In genomic region chr4:37383579-37384229, GRCh38 we compare ENCODE assay signal across 8 cellular contexts.
DNase-seq lines count a peak whose midpoint lies in the region; ATAC-seq and TF ChIP-seq lines count a peak whose summit lies in the region.

No MANE protein-coding gene starts in this region.

- H3K4me1 ChIP-seq in OCI-LY3 (ENCODE audit: low read length) (peaks cover 7% of the 10 kb centered on the region), trophoblast cell (ENCODE audit: control insufficient read depth in 1 of 2, insufficient read depth in 2 of 2, low read length in 2 of 2) (no peaks in the 10 kb centered on the region)

- H3K79me1 ChIP-seq in trophoblast cell (ENCODE audit: low read length), result no peaks in the 10 kb centered on the region

- H3K27ac ChIP-seq in OCI-LY3 (ENCODE audit: low read length), result no peak overlapping the region
- H3K27ac ChIP-seq in trophoblast cell (ENCODE audit: low read depth, low read length), result no peak overlapping the region

- no peak overlapping the region for H3K9ac ChIP-seq in OCI-LY3 (ENCODE audit: low read length)
- H3K9ac ChIP-seq in trophoblast cell (ENCODE audit: low read length), result no peak overlapping the region

- H2BK120ac ChIP-seq in trophoblast cell (ENCODE audit: insufficient read depth, low read length, poor library complexity), result no peak overlapping the region

- H3K4me2 ChIP-seq in OCI-LY3 (ENCODE audit: low read length), result peak overlapping the region; percentile 66
- H3K4me2 ChIP-seq in trophoblast cell (ENCODE audit: low read length), result no peak overlapping the region

- ATAC-seq in HG03135 (IDR thresholded peaks at IDR 0.05; ENCODE audit: unreplicated experiment), result peak; percentile 62
- ATAC-seq in HG02970 (IDR thresholded peaks at IDR 0.05; ENCODE audit: low FRiP score, unreplicated experiment), result no peak

- no peak for DNase-seq in AG09319 (ENCODE audit: extremely low read depth, low read depth)
- no peak for DNase-seq in GM12864 (ENCODE audit: low read depth)
- peak; percentile 10 to 48 for DNase-seq in erythroblast (lab: John Stamatoyannopoulos, UW)
- peak; percentile 54 to 91 for DNase-seq in trophoblast cell
- DNase-seq in activated CD4-positive, CD25-positive, alpha-beta regulatory T cell treated with anti-CD3 and anti-CD28 coated beads, Interleukin-2, amount 50 U/mL, for 72 hours, result no peak

- H3K9me3 ChIP-seq in OCI-LY3 (ENCODE audit: insufficient read depth, low read length) (no peaks in the 10 kb centered on the region), trophoblast cell (ENCODE audit: insufficient read depth, low read depth, low read length) (no peaks in the 10 kb centered on the region)

- H2BK5ac ChIP-seq in trophoblast cell (ENCODE audit: low read depth, low read length, poor library complexity), result no peak overlapping the region

- H3K79me2 ChIP-seq in OCI-LY3 (ENCODE audit: low read length) (no peaks in the 10 kb centered on the region), trophoblast cell (ENCODE audit: control insufficient read depth, insufficient read depth, low read length, poor library complexity) (no peaks in the 10 kb centered on the region)

- no peak overlapping the region for H3K23ac ChIP-seq in trophoblast cell (ENCODE audit: low read length)

- H3K36me3 ChIP-seq in OCI-LY3 (replicated peaks; ENCODE audit: low read depth, low read length), result no peaks in the 10 kb centered on the region
- no peaks in the 10 kb centered on the region for H3K36me3 ChIP-seq in trophoblast cell (ENCODE audit: control insufficient read depth in 1 of 2, insufficient read depth in 2 of 2, low read length in 2 of 2)

- no peaks in the 10 kb centered on the region for H4K20me1 ChIP-seq in OCI-LY3 (ENCODE audit: insufficient read depth, low read length)

- H3K4me3 ChIP-seq in GM12864 (ENCODE audit: low read depth, low read length), result no peak overlapping the region
- peak overlapping the region; percentile 44; the same call in 1 of the 2 replicates for H3K4me3 ChIP-seq in OCI-LY3 (ENCODE audit: low read length)
- H3K4me3 ChIP-seq in trophoblast cell (ENCODE audit: low read depth, low read length), result no peak overlapping the region

- H4K12ac ChIP-seq in trophoblast cell (ENCODE audit: low read depth, low read length), result no peak overlapping the region

- H4K8ac ChIP-seq in trophoblast cell (ENCODE audit: low read depth, low read length), result no peak overlapping the region

- no peak overlapping the region for H2BK12ac ChIP-seq in trophoblast cell (ENCODE audit: low read length)

- H3K14ac ChIP-seq in trophoblast cell (ENCODE audit: low read length), result no peak overlapping the region

- H3K4ac ChIP-seq in trophoblast cell (ENCODE audit: low read depth, low read length), result no peak overlapping the region

- no peak overlapping the region for H3K18ac ChIP-seq in trophoblast cell (ENCODE audit: low read length)

- peak overlapping the region; percentile 79; the same call in 1 of the 2 replicates for H2AFZ ChIP-seq in OCI-LY3 (ENCODE audit: low read depth, low read length)
- no peak overlapping the region for H2AFZ ChIP-seq in trophoblast cell (ENCODE audit: insufficient read depth, low read length, poor library complexity)

- TF ChIP-seq CTCF in AG09319 (IDR thresholded peaks at IDR 0.05; ENCODE audit: low read depth, low read length) (peak; percentile 43), GM12864 (IDR thresholded peaks at IDR 0.05; ENCODE audit: low read depth, low read length, missing control alignments) (peak; percentile 66), OCI-LY3 (IDR thresholded peaks at IDR 0.05; ENCODE audit: low read depth, low read length) (peak; percentile 80)

- H3K27me3 ChIP-seq in OCI-LY3 (ENCODE audit: low read depth, low read length) (no peaks in the 10 kb centered on the region), trophoblast cell (ENCODE audit: insufficient read depth, low read length) (no peaks in the 10 kb centered on the region)

- no peak overlapping the region for H2AK5ac ChIP-seq in trophoblast cell (ENCODE audit: low read length)

- H4K91ac ChIP-seq in trophoblast cell (ENCODE audit: low read depth, low read length), result no peak overlapping the region

- no CpG with 5 or more reads among the region's 7 CpGs for WGBS in trophoblast cell (ENCODE audit: extremely low coverage, insufficient coverage, insufficient read length)

- TF ChIP-seq POLR2A in erythroblast (IDR thresholded peaks at IDR 0.05; ENCODE audit: low read length), result no peak

Comparison
In these comparisons a context has a peak if more than half of its experiments do, and no peak if none do; other contexts are left out.
1. DNase-seq: peak in erythroblast (2 of 2) and trophoblast cell (2 of 2); none in AG09319 (single experiment), GM12864 (single experiment) and activated CD4-positive, CD25-positive, alpha-beta regulatory T cell treated with anti-CD3 and anti-CD28 coated beads, Interleukin-2, amount 50 U/mL, for 72 hours (single experiment).
2. Peak in every context shown above with its lines, with median percentiles within 50 percentile points of each other: CTCF ChIP-seq.